20 cellular contexts compared by ENCODE assay signal in genomic region chr3:101158374-101158773, GRCh38.
"Had no signal": no experiment of that assay in that cellular context is flagged by ENCODE, and none has a peak within 500 bp of the region (broad histone marks: within the 10 kb centered on the region; RNA-seq: fewer than 3 reads in every experiment).

No MANE protein-coding gene starts in this region.

- H3K9me3 Mint-ChIP-seq: nephron; stimulated activated naive B cell treated with anti-CD40 and anti-IgM and Interleukin-4, amounts not matched to agents 10 μg/mL and 1 μg/mL and 100 μg/mL, for 72 hours; stimulated activated naive CD8-positive, alpha-beta T cell treated with anti-CD3 and anti-CD28 coated beads, Interleukin-15, amount 100 ng/mL, for 72 hours had no signal

- DNase-seq: effector memory CD4-positive, alpha-beta T cell; gastrocnemius medialis; heart right ventricle; left lung; lower lobe of right lung; mesenchymal stem cell; naive B cell; occipital lobe; pancreas; retina; right lobe of liver; stimulated activated CD4-positive, alpha-beta T cell treated with anti-CD3 and anti-CD28 coated beads, Interleukin-2, amount 100 ng/mL, for 24 hours; stimulated activated CD4-positive, alpha-beta T cell treated with anti-CD3 and anti-CD28 coated beads, Interleukin-4, amount 100 ng/mL, for 4 hours; stimulated activated naive B cell treated with anti-CD40 and anti-IgM and Interleukin-4, amounts not matched to agents 10 μg/mL and 1 μg/mL and 100 μg/mL, for 72 hours; stimulated activated naive CD8-positive, alpha-beta T cell treated with anti-CD3 and anti-CD28 coated beads, Interleukin-15, amount 100 ng/mL, for 72 hours; substantia nigra; transverse colon had no signal

- H3K27ac Mint-ChIP-seq: naive B cell; nephron; stimulated activated naive B cell treated with anti-CD40 and anti-IgM and Interleukin-4, amounts not matched to agents 10 μg/mL and 1 μg/mL and 100 μg/mL, for 72 hours had no signal

- H3K4me1 ChIP-seq: gastrocnemius medialis, left lung, lower lobe of right lung, prostate gland, right lobe of liver, transverse colon had no signal

- H3K27ac ChIP-seq: gastrocnemius medialis, heart right ventricle, left lung, lower lobe of right lung, pancreas, prostate gland, right lobe of liver, thoracic aorta, transverse colon had no signal

- H3K9me3 ChIP-seq: gastrocnemius medialis, heart right ventricle, left lung, lower lobe of right lung, pancreas, prostate gland, right lobe of liver, thoracic aorta, transverse colon had no signal

- H3K36me3 ChIP-seq: gastrocnemius medialis, heart right ventricle, left lung, lower lobe of right lung, pancreas, prostate gland, right lobe of liver, thoracic aorta, transverse colon had no signal

- H3K27me3 ChIP-seq: gastrocnemius medialis, heart right ventricle, left lung, pancreas, right lobe of liver, transverse colon had no signal

- H3K36me3 Mint-ChIP-seq: naive B cell; stimulated activated naive B cell treated with anti-CD40 and anti-IgM and Interleukin-4, amounts not matched to agents 10 μg/mL and 1 μg/mL and 100 μg/mL, for 72 hours had no signal

- H3K4me1 Mint-ChIP-seq: naive B cell; stimulated activated naive B cell treated with anti-CD40 and anti-IgM and Interleukin-4, amounts not matched to agents 10 μg/mL and 1 μg/mL and 100 μg/mL, for 72 hours; stimulated activated naive CD8-positive, alpha-beta T cell treated with anti-CD3 and anti-CD28 coated beads, Interleukin-15, amount 100 ng/mL, for 72 hours had no signal

- H3K4me3 ChIP-seq: gastrocnemius medialis, heart right ventricle, left lung, lower lobe of right lung, pancreas, prostate gland, right lobe of liver, thoracic aorta, transverse colon had no signal

- H3K4me3 Mint-ChIP-seq: naive B cell; nephron; stimulated activated naive B cell treated with anti-CD40 and anti-IgM and Interleukin-4, amounts not matched to agents 10 μg/mL and 1 μg/mL and 100 μg/mL, for 72 hours; stimulated activated naive CD8-positive, alpha-beta T cell treated with anti-CD3 and anti-CD28 coated beads, Interleukin-15, amount 100 ng/mL, for 72 hours had no signal

- ATAC-seq: gastrocnemius medialis; heart right ventricle; left lung; lower lobe of right lung; pancreas; right lobe of liver; stimulated activated naive B cell treated with anti-CD40 and anti-IgM and Interleukin-4, amounts not matched to agents 10 μg/mL and 1 μg/mL and 100 μg/mL, for 72 hours; stimulated activated naive CD8-positive, alpha-beta T cell treated with anti-CD3 and anti-CD28 coated beads, Interleukin-15, amount 100 ng/mL, for 72 hours had no signal
